In genomic region chr12:89319111-89319510, GRCh38 we compare ENCODE assay signal across 17 cellular contexts. TPM values are rescaled to one million over a fixed set of nuclear protein-coding genes. Genes with fewer than 3 reads are reported as not detected.
DNase-seq lines count a peak whose midpoint lies in the region; FAIRE-seq and TF ChIP-seq lines count a peak whose summit lies in the region.
"Had no signal": no experiment of that assay in that cellular context is flagged by ENCODE, and none has a peak within 500 bp of the region (broad histone marks: within the 10 kb centered on the region; RNA-seq: fewer than 3 reads in every experiment).

No MANE protein-coding gene starts in this region.

- H3K4me3 ChIP-seq in A673 (ENCODE audit: low read depth, low read length, poor library complexity, severe bottlenecking) (no peak overlapping the region), mesenchymal stem cell (ENCODE audit: insufficient read depth in 1 of 2, low read depth in 1 of 2, low read length in 2 of 2) (no peak overlapping the region)

- no TSS peak for BruUV-seq in A673 (replicated peaks; lab: Mats Ljungman, UMichigan)

- H4K91ac ChIP-seq in mesenchymal stem cell (ENCODE audit: low read length): no peak overlapping the region

- H2BK12ac ChIP-seq in mesenchymal stem cell (ENCODE audit: low read length in 2 of 2): no peak overlapping the region

- FAIRE-seq in HTR-8/SVneo (lab: Jason Lieb, UNC): no peak

- H3K14ac ChIP-seq in mesenchymal stem cell (ENCODE audit: low read length in 2 of 2): no peak overlapping the region

- 30% methylated on average over 4 of the region's 4 CpGs for WGBS in mesenchymal stem cell

- H3K18ac ChIP-seq in mesenchymal stem cell (ENCODE audit: low read depth in 1 of 2, low read length in 2 of 2): peak overlapping the region in 1 of 2 experiments; percentile 16

- no peak overlapping the region for H2AFZ ChIP-seq in mesenchymal stem cell (ENCODE audit: low read depth, low read length)

- TF ChIP-seq CTCF in A673 (conservative IDR thresholded peaks at IDR 0.05; ENCODE audit: low read depth, low read length) (no peak), RWPE1 (conservative IDR thresholded peaks at IDR 0.05; ENCODE audit: low read depth) (no peak)

- H3K36me3 ChIP-seq in A673 (ENCODE audit: insufficient read depth, low read length, poor library complexity, severe bottlenecking) (no peaks in the 10 kb centered on the region), mesenchymal stem cell (ENCODE audit: control insufficient read depth in 1 of 2, insufficient read depth in 2 of 2, low read depth in 1 of 2, low read length in 2 of 2) (no peaks in the 10 kb centered on the region)

- intact Hi-C loops in A673 (cut with micrococcal nuclease; ENCODE audit: unreplicated experiment): no loop called here

- no peak overlapping the region for H2BK15ac ChIP-seq in mesenchymal stem cell (ENCODE audit: low read depth, poor library complexity, severe bottlenecking)

- H3K27me3 ChIP-seq in A673 (replicated peaks; ENCODE audit: insufficient read depth, low read depth, low read length, poor library complexity) (no peaks in the 10 kb centered on the region), mesenchymal stem cell (ENCODE audit: control insufficient read depth in 1 of 2, insufficient read depth in 1 of 2, low read length in 2 of 2) (no peaks in the 10 kb centered on the region)

- peak overlapping the region; percentile 38 for H3K9ac ChIP-seq in mesenchymal stem cell (ENCODE audit: low read length)

- H3K9me3 ChIP-seq in A673 (ENCODE audit: low read depth, low read length, poor library complexity, severe bottlenecking) (no peaks in the 10 kb centered on the region), mesenchymal stem cell (ENCODE audit: control insufficient read depth, low read length) (no peaks in the 10 kb centered on the region)

- peak overlapping the region; percentile 43 for H3K27ac ChIP-seq in A673 (ENCODE audit: low read depth, low read length, poor library complexity, severe bottlenecking)
- no peak overlapping the region for H3K27ac ChIP-seq in RWPE1
- no peak overlapping the region for H3K27ac ChIP-seq in mesenchymal stem cell (ENCODE audit: low read length, poor library complexity, severe bottlenecking)
- H3K27ac ChIP-seq: VCaP had no signal

- DNase-seq in A673 (ENCODE audit: low spot score) (peak; percentile 56), RWPE1 (ENCODE audit: low spot score) (peak; percentile 26), fibroblast of gingiva (ENCODE audit: low read depth) (peak; percentile 32), mesenchymal stem cell (peak; percentile 36), C1 segment of cervical spinal cord (lab: John Stamatoyannopoulos, UW) (no peak), globus pallidus (ENCODE audit: low spot score) (no peak), erythroblast (lab: John Stamatoyannopoulos, UW) (no peak), HTR-8/SVneo (ENCODE audit: insufficient read length, low spot score) (no peak)
- DNase-seq: ACHN; activated naive CD4-positive, alpha-beta T cell; effector memory CD8-positive, alpha-beta T cell; GF-D8; hippocampal formation; natural killer cell; NCI-H1105 treated with DMSO at 0.1 percent for 48 hours; stimulated activated naive B cell treated with anti-CD40 and anti-IgM and Interleukin-4, amounts not matched to agents 10 μg/mL and 1 μg/mL and 100 μg/mL, for 72 hours had no signal

- no peak overlapping the region for H2AK5ac ChIP-seq in mesenchymal stem cell (ENCODE audit: low read length, severe bottlenecking)

- no peak overlapping the region for H3K4me2 ChIP-seq in mesenchymal stem cell (ENCODE audit: low read length, poor library complexity, severe bottlenecking)

- no peak overlapping the region for H3K23ac ChIP-seq in mesenchymal stem cell (ENCODE audit: low read length in 2 of 2)

- TF ChIP-seq POLR2A in erythroblast (IDR thresholded peaks at IDR 0.05; ENCODE audit: low read length): no peak

- H2BK5ac ChIP-seq in mesenchymal stem cell (ENCODE audit: low read depth, low read length, poor library complexity, severe bottlenecking): no peak overlapping the region

- CTCF ChIA-PET in A673 (lab: Charles Lee): no interaction called here
- CTCF ChIA-PET in RWPE1 (lab: Yijun Ruan, JAX): interaction anchor here (1.3 kb wide), 1 partner anchor 20 kb away, joined by 3 read pairs; no protein-coding TSS in a partner anchor

- no peak overlapping the region for H2BK120ac ChIP-seq in mesenchymal stem cell (ENCODE audit: low read depth, low read length)

- peaks cover 46% of the 10 kb centered on the region for H3K4me1 ChIP-seq in A673 (ENCODE audit: insufficient read depth, low read length, poor library complexity, severe bottlenecking)
- no peaks in the 10 kb centered on the region for H3K4me1 ChIP-seq in mesenchymal stem cell (ENCODE audit: control insufficient read depth, insufficient read depth, low read depth, low read length)

- POLR2A ChIA-PET in A673 (lab: Charles Lee; ENCODE audit: low non-redundant PET): no interaction called here
- POLR2A ChIA-PET in RWPE1 (lab: Yijun Ruan, JAX; ENCODE audit: low non-redundant PET): interaction anchor here (0.6 kb wide), 1 partner anchor 119 kb away, joined by 4 read pairs; no protein-coding TSS in a partner anchor

- H4K8ac ChIP-seq in mesenchymal stem cell (ENCODE audit: low read length): no peak overlapping the region

- no peaks in the 10 kb centered on the region for H3K79me1 ChIP-seq in mesenchymal stem cell (replicated peaks; ENCODE audit: low read length, poor library complexity, severe bottlenecking)

- no peak overlapping the region for H3K4ac ChIP-seq in mesenchymal stem cell (ENCODE audit: low read depth in 1 of 2, low read length in 2 of 2)

RNA-seq across cellular contexts. Expression of gene DUSP6, which starts 33.2 kb away (rescaled TPM):
- total RNA-seq in A673 (2021): 207 and 226 TPM in 2 replicates
- 111 TPM for polyA plus RNA-seq in mesenchymal stem cell (2013, experiment 1 of 2)
- polyA plus RNA-seq in mesenchymal stem cell (2013, experiment 2 of 2): 114 TPM

Comparison
In these comparisons a context has a peak if more than half of its experiments do, and no peak if none do; other contexts are left out.
1. DNase-seq: peak in A673 (single experiment), RWPE1 (single experiment), fibroblast of gingiva (single experiment) and mesenchymal stem cell (single experiment); none in C1 segment of cervical spinal cord (0 of 14), globus pallidus (single experiment), erythroblast (0 of 2) and HTR-8/SVneo (single experiment).